25 cellular contexts compared by ENCODE assay signal in genomic region chr9:35712762-35713400, GRCh38. TPM values are rescaled to one million over a fixed set of nuclear protein-coding genes. Genes with fewer than 3 reads are reported as not detected.
DNase-seq lines count a peak whose midpoint lies in the region; ATAC-seq and TF ChIP-seq lines count a peak whose summit lies in the region.
"Had no signal": no experiment of that assay in that cellular context is flagged by ENCODE, and none has a peak within 500 bp of the region (broad histone marks: within the 10 kb centered on the region; RNA-seq: fewer than 3 reads in every experiment).

No MANE protein-coding gene starts in this region.

- H3K9me3 ChIP-seq in tibial artery, result no peaks in the 10 kb centered on the region
- no peaks in the 10 kb centered on the region for H3K9me3 ChIP-seq in naive thymus-derived CD4-positive, alpha-beta T cell (ENCODE audit: control insufficient read depth in 2 of 3, low read length in 3 of 3)
- no peaks in the 10 kb centered on the region for H3K9me3 ChIP-seq in GM23248 (ENCODE audit: low read depth)
- H3K9me3 ChIP-seq: body of pancreas had no signal

- no peak overlapping the region for H3K4me3 Mint-ChIP-seq in activated T-cell treated with anti-CD3 and anti-CD28 coated beads, Interleukin-2, amount 50 U/mL, for 24 hours
- no peak overlapping the region for H3K4me3 Mint-ChIP-seq in naive thymus-derived CD4-positive, alpha-beta T cell
- H3K4me3 Mint-ChIP-seq: activated CD8-positive, alpha-beta T cell treated with anti-CD3 and anti-CD28 coated beads for 36 hours had no signal

- no peak for TF ChIP-seq CTCF in tibial artery (IDR thresholded peaks at IDR 0.05)

- intact Hi-C loops in tibial artery (cut with DNase I; ENCODE audit: low total_unique reads), result no loop called here
- intact Hi-C loops in naive thymus-derived CD4-positive, alpha-beta T cell (cut with micrococcal nuclease), result no loop called here

- peak overlapping the region; percentile 31 to 45 for H3K27ac ChIP-seq in tibial artery
- no peak overlapping the region for H3K27ac ChIP-seq in naive thymus-derived CD4-positive, alpha-beta T cell (ENCODE audit: low read depth, low read length)
- no peak overlapping the region for H3K27ac ChIP-seq in GM23248
- H3K27ac ChIP-seq: body of pancreas, HL-60 had no signal

- in situ Hi-C loops in GM23248 (cut with MboI), result loop anchor here (25.0 kb wide), 1 partner anchor 101 kb away; the partner anchor contains the start of genes CD72 and TESK1

- peaks cover 76% of the 10 kb centered on the region for H3K79me2 ChIP-seq in GM23248 (ENCODE audit: insufficient read depth)

- H3K9me2 ChIP-seq in GM23248 (ENCODE audit: insufficient read depth), result no peaks in the 10 kb centered on the region

- H3K36me3 ChIP-seq in tibial artery (peaks cover 95 to 100% (median 97%) of the 10 kb centered on the region in 3 donors), GM23248 (ENCODE audit: low read depth) (peaks cover 81% of the 10 kb centered on the region)
- H3K36me3 ChIP-seq in naive thymus-derived CD4-positive, alpha-beta T cell (ENCODE audit: control insufficient read depth in 2 of 3, insufficient read depth in 3 of 3, low read length in 3 of 3), result peaks cover 25 to 95% (median 63%) of the 10 kb centered on the region in 3 experiments

- H3K36me3 Mint-ChIP-seq in activated T-cell treated with anti-CD3 and anti-CD28 coated beads, Interleukin-2, amount 50 U/mL, for 24 hours (ENCODE audit: low read depth), result peaks cover 78% of the 10 kb centered on the region
- peaks cover 19 to 71% (median 34%) of the 10 kb centered on the region in 5 donors for H3K36me3 Mint-ChIP-seq in naive thymus-derived CD4-positive, alpha-beta T cell

- H3K4me1 ChIP-seq in tibial artery (peaks cover 0 to 11% (median 3%) of the 10 kb centered on the region in 4 donors), GM23248 (ENCODE audit: insufficient read depth) (no peaks in the 10 kb centered on the region)
- H3K4me1 ChIP-seq in naive thymus-derived CD4-positive, alpha-beta T cell (ENCODE audit: control insufficient read depth in 2 of 2, insufficient read depth in 2 of 2, low read length in 2 of 2), result no peaks in the 10 kb centered on the region
- H3K4me1 ChIP-seq: body of pancreas had no signal

- no peak overlapping the region for H2AFZ ChIP-seq in GM23248

- POLR2A ChIA-PET in naive thymus-derived CD4-positive, alpha-beta T cell (lab: Charles Lee), result interaction anchor here (0.7 kb wide), 1 partner anchor 16 kb away, joined by 3 read pairs; no protein-coding TSS in a partner anchor

- no peaks in the 10 kb centered on the region for H4K20me1 ChIP-seq in GM23248 (ENCODE audit: insufficient read depth)

- no peak for ATAC-seq in naive thymus-derived CD4-positive, alpha-beta T cell
- ATAC-seq: activated CD8-positive, alpha-beta T cell treated with anti-CD3 and anti-CD28 coated beads for 36 hours; body of pancreas had no signal

- H3K27me3 ChIP-seq in tibial artery, result no peaks in the 10 kb centered on the region
- H3K27me3 ChIP-seq in naive thymus-derived CD4-positive, alpha-beta T cell (ENCODE audit: control insufficient read depth in 2 of 2, insufficient read depth in 2 of 2, low read length in 2 of 2), result no peaks in the 10 kb centered on the region
- no peaks in the 10 kb centered on the region for H3K27me3 ChIP-seq in GM23248 (replicated peaks; ENCODE audit: insufficient read depth)
- H3K27me3 ChIP-seq: body of pancreas had no signal

- 93 to 94% methylated on average over 11 of the region's 11 CpGs for WGBS in GM23248 (ENCODE audit: low coverage in 1 of 2, low lambda C conversion rate in 2 of 2, missing lambda C conversion rate in 2 of 2), 2 experiments

- no peak overlapping the region for H3K9ac ChIP-seq in GM23248

- peaks cover 55% of the 10 kb centered on the region for H3F3A ChIP-seq in GM23248 (ENCODE audit: insufficient read depth)

- CTCF ChIA-PET in naive thymus-derived CD4-positive, alpha-beta T cell (lab: Charles Lee), result interaction anchor here (0.7 to 1.5 kb wide), 2 partner anchors 10 to 16 kb away, joined by 3 to 5 read pairs; no protein-coding TSS in a partner anchor

- no peak overlapping the region for H3K4me2 ChIP-seq in GM23248 (ENCODE audit: unreplicated experiment)

- H3K9me3 Mint-ChIP-seq in activated T-cell treated with anti-CD3 and anti-CD28 coated beads, Interleukin-2, amount 50 U/mL, for 24 hours, result no peaks in the 10 kb centered on the region
- peaks cover 0 to 1% (median 0%) of the 10 kb centered on the region in 11 donors for H3K9me3 Mint-ChIP-seq in naive thymus-derived CD4-positive, alpha-beta T cell
- H3K9me3 Mint-ChIP-seq: activated CD8-positive, alpha-beta T cell treated with anti-CD3 and anti-CD28 coated beads for 36 hours had no signal

- peak overlapping the region; percentile 47 for H3K27ac Mint-ChIP-seq in activated T-cell treated with anti-CD3 and anti-CD28 coated beads, Interleukin-2, amount 50 U/mL, for 24 hours
- H3K27ac Mint-ChIP-seq in naive thymus-derived CD4-positive, alpha-beta T cell, result peak overlapping the region in 1 of 9 donors; percentile 70
- H3K27ac Mint-ChIP-seq: activated CD8-positive, alpha-beta T cell treated with anti-CD3 and anti-CD28 coated beads for 36 hours had no signal

- peaks cover 7% of the 10 kb centered on the region for H3K4me1 Mint-ChIP-seq in activated T-cell treated with anti-CD3 and anti-CD28 coated beads, Interleukin-2, amount 50 U/mL, for 24 hours (ENCODE audit: low read depth)
- H3K4me1 Mint-ChIP-seq in naive thymus-derived CD4-positive, alpha-beta T cell, result peaks cover 0 to 5% (median 0%) of the 10 kb centered on the region in 7 donors

- DNase-seq in activated T-cell treated with anti-CD3 and anti-CD28 coated beads, Interleukin-2, amount 50 U/mL, for 24 hours, result peak; percentile 22
- DNase-seq in activated T-cell treated with anti-CD3 and anti-CD28 coated beads, Interleukin-2, amount 50 U/mL, for 48 hours, result no peak
- DNase-seq in astrocyte of the hippocampus (ENCODE audit: low read depth, low spot score), result peak; percentile 58
- peak; percentile 17 for DNase-seq in left kidney (ENCODE audit: low read depth, low spot score)
- no peak for DNase-seq in tibial artery
- DNase-seq in naive thymus-derived CD4-positive, alpha-beta T cell, result no peak
- no peak for DNase-seq in GM23248
- no peak for DNase-seq in SHP77 treated with DMSO at 0.1 percent for 48 hours (lab: John Stamatoyannopoulos, UW)
- DNase-seq: activated CD4-positive, CD25-positive, alpha-beta regulatory T cell treated with anti-CD3 and anti-CD28 coated beads, Interleukin-2, amount 50 U/mL, for 72 hours; activated CD8-positive, alpha-beta T cell treated with anti-CD3 and anti-CD28 coated beads for 36 hours; activated gamma-delta T cell; body of pancreas; Calu3; DND-41; glutamatergic neuron; NCI-H1105 treated with DMSO at 0.1 percent for 48 hours; NCI-H2081; NCI-H345; NCI-H748 treated with DMSO at 0.1 percent for 48 hours; RPMI8226; stimulated activated CD4-positive, alpha-beta T cell treated with anti-CD3 and anti-CD28 coated beads, Interleukin-4, amount 100 ng/mL, for 4 hours; stimulated activated naive CD4-positive, alpha-beta T cell; T-helper 1 cell had no signal

- no peaks in the 10 kb centered on the region for H3K27me3 Mint-ChIP-seq in activated T-cell treated with anti-CD3 and anti-CD28 coated beads, Interleukin-2, amount 50 U/mL, for 24 hours
- no peaks in the 10 kb centered on the region for H3K27me3 Mint-ChIP-seq in naive thymus-derived CD4-positive, alpha-beta T cell
- H3K27me3 Mint-ChIP-seq: activated CD8-positive, alpha-beta T cell treated with anti-CD3 and anti-CD28 coated beads for 36 hours had no signal

- H3K4me3 ChIP-seq in tibial artery, result no peak overlapping the region
- H3K4me3 ChIP-seq in naive thymus-derived CD4-positive, alpha-beta T cell (ENCODE audit: low read length), result no peak overlapping the region
- no peak overlapping the region for H3K4me3 ChIP-seq in GM23248
- H3K4me3 ChIP-seq: body of pancreas, lung had no signal

RNA-seq across cellular contexts. Expression of gene TLN1, which starts 19.1 kb away (rescaled TPM):
- total RNA-seq in naive thymus-derived CD4-positive, alpha-beta T cell, result 100 to 1,000 TPM; 191 to 369 (median 241) TPM
- polyA plus RNA-seq in naive thymus-derived CD4-positive, alpha-beta T cell, result 100 to 1,000 TPM in 1 of 2 donors, 10 to 100 TPM in 1; 33.8 to 112 TPM
- total RNA-seq in GM23248 (2014; rRNA removed; shearing (Covaris generic)), result 527 and 566 TPM in 2 replicates
- 198 and 202 TPM in 2 replicates for polyA plus RNA-seq in GM23248 (2016; fragmentation: Nextera tagmentation; extraction: Ambion mirVana)

RNA-seq across cellular contexts. Expression of gene CREB3, which starts 19.6 kb away (rescaled TPM):
- 10 to 100 TPM; 13.4 to 22.1 (median 20.9) TPM for total RNA-seq in naive thymus-derived CD4-positive, alpha-beta T cell
- 10 to 100 TPM; 33.2 to 40.2 TPM for polyA plus RNA-seq in naive thymus-derived CD4-positive, alpha-beta T cell
- 101 and 111 TPM in 2 replicates for total RNA-seq in GM23248 (2014; rRNA removed; shearing (Covaris generic))
- polyA plus RNA-seq in GM23248 (2016; fragmentation: Nextera tagmentation; extraction: Ambion mirVana), result 113 and 114 TPM in 2 replicates

RNA-seq across cellular contexts. Expression of gene TPM2, which starts 23.2 kb away (rescaled TPM):
- total RNA-seq in naive thymus-derived CD4-positive, alpha-beta T cell, result 100 to 1,000 TPM in 2 of 5 experiments, 10 to 100 TPM in 3; 15.0 to 136 (median 47.6) TPM
- polyA plus RNA-seq in naive thymus-derived CD4-positive, alpha-beta T cell, result under 1 TPM in 1 of 2 donors, not detected in 1; 0.87 TPM
- total RNA-seq in GM23248 (2014; rRNA removed; shearing (Covaris generic)), result 1,596 and 1,625 TPM in 2 replicates
- polyA plus RNA-seq in GM23248 (2016; fragmentation: Nextera tagmentation; extraction: Ambion mirVana), result 3,527 and 3,584 TPM in 2 replicates

RNA-seq across cellular contexts. Expression of gene GBA2, which starts 36.1 kb away (rescaled TPM):
- 10 to 100 TPM; 22.7 to 55.4 (median 49.9) TPM for total RNA-seq in naive thymus-derived CD4-positive, alpha-beta T cell
- 10 to 100 TPM; 18.0 to 24.3 TPM for polyA plus RNA-seq in naive thymus-derived CD4-positive, alpha-beta T cell
- 20.3 and 30.0 TPM in 2 replicates for total RNA-seq in GM23248 (2014; rRNA removed; shearing (Covaris generic))
- 24.0 and 27.6 TPM in 2 replicates for polyA plus RNA-seq in GM23248 (2016; fragmentation: Nextera tagmentation; extraction: Ambion mirVana)

RNA-seq across cellular contexts. Expression of gene RGP1, which starts 36.2 kb away (rescaled TPM):
- total RNA-seq in naive thymus-derived CD4-positive, alpha-beta T cell, result 10 to 100 TPM; 21.2 to 28.8 (median 23.3) TPM
- polyA plus RNA-seq in naive thymus-derived CD4-positive, alpha-beta T cell, result 1 to 10 TPM; 8.8 to 9.1 TPM
- total RNA-seq in GM23248 (2014; rRNA removed; shearing (Covaris generic)), result 19.1 and 20.0 TPM in 2 replicates
- 4.7 and 4.8 TPM in 2 replicates for polyA plus RNA-seq in GM23248 (2016; fragmentation: Nextera tagmentation; extraction: Ambion mirVana)

Comparison
In these comparisons a context has a peak if more than half of its experiments do, and no peak if none do; other contexts are left out.
1. DNase-seq: peak in activated T-cell treated with anti-CD3 and anti-CD28 coated beads, Interleukin-2, amount 50 U/mL, for 24 hours (single experiment), astrocyte of the hippocampus (single experiment) and left kidney (single experiment); none in activated T-cell treated with anti-CD3 and anti-CD28 coated beads, Interleukin-2, amount 50 U/mL, for 48 hours (0 of 2), tibial artery (0 of 2), naive thymus-derived CD4-positive, alpha-beta T cell (0 of 9), GM23248 (single experiment) and SHP77 treated with DMSO at 0.1 percent for 48 hours (single experiment).
2. H3K27ac ChIP-seq: peak in tibial artery (2 of 2); none in naive thymus-derived CD4-positive, alpha-beta T cell (single experiment) and GM23248 (single experiment).
3. RNA of gene TPM2, which starts 23.2 kb away (total RNA-seq): 1,596 to 1,625 TPM in GM23248; 15.0 to 136 TPM in naive thymus-derived CD4-positive, alpha-beta T cell; every median in the first group is over 10 times any median in the second.